ENCODE assay signal across 13 cellular contexts in the genomic region with DNA sequence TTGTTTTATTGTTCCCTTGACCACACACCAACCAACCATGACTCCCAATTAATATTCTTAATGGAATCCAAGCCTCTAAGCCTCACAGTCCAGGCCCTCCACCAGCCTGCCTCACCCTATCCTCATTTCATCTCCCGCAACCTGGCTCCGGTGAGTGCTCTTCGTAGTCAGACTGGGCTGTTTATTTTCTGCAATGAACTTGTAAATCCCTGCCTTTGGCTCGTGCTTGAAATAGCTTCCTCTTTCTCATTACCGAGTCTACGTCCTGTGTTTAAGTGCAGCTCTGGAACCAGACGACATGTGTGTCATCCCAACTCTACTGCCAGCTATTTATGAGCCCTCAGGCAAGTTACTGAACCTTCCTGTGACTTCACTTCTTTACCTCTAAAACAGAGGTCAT. TPM values are rescaled to one million over a fixed set of nuclear protein-coding genes. Genes with fewer than 3 reads are reported as not detected.
DNase-seq lines count a peak whose midpoint lies in the region; ATAC-seq and TF ChIP-seq lines count a peak whose summit lies in the region.
"Had no signal": no experiment of that assay in that cellular context is flagged by ENCODE, and none has a peak within 500 bp of the region (broad histone marks: within the 10 kb centered on the region; RNA-seq: fewer than 3 reads in every experiment).

No MANE protein-coding gene starts in this region.

- no peak for TF ChIP-seq POLR2A in NB4 (IDR thresholded peaks at IDR 0.05; ENCODE audit: extremely low read depth, insufficient read length)

- H3K4me3 ChIP-seq in NB4 (ENCODE audit: low read depth, low read length) (no peak overlapping the region), psoas muscle (no peak overlapping the region)
- H3K4me3 ChIP-seq: SJSA1 had no signal

- no peaks in the 10 kb centered on the region for H3K27me3 ChIP-seq in psoas muscle (ENCODE audit: insufficient read depth in 3 of 3, low read length in 2 of 3)
- H3K27me3 ChIP-seq: SJSA1 had no signal

- no peaks in the 10 kb centered on the region for H3K9me3 Mint-ChIP-seq in dendritic cell treated with granulocyte-macrophage colony-stimulating factor and Interleukin-4, amounts not matched to agents 40 ng/mL and 50 ng/mL, for 4 days
- no peaks in the 10 kb centered on the region for H3K9me3 Mint-ChIP-seq in nephron progenitor cell
- H3K9me3 Mint-ChIP-seq: brain; CD4-positive, alpha-beta memory T cell had no signal

- peak overlapping the region; percentile 79 for H3K27ac Mint-ChIP-seq in dendritic cell treated with granulocyte-macrophage colony-stimulating factor and Interleukin-4, amounts not matched to agents 40 ng/mL and 50 ng/mL, for 4 days
- H3K27ac Mint-ChIP-seq in nephron progenitor cell: peak overlapping the region; percentile 49
- H3K27ac Mint-ChIP-seq: CD4-positive, alpha-beta memory T cell had no signal

- H3K9me3 ChIP-seq in psoas muscle: no peaks in the 10 kb centered on the region
- H3K9me3 ChIP-seq: SJSA1 had no signal

- DNase-seq in EL (peak; percentile 48), NB4 (ENCODE audit: low read depth) (peak; percentile 65), nephron progenitor cell (no peak), globus pallidus (ENCODE audit: low spot score) (no peak), psoas muscle (no peak), hypothalamus (lab: John Stamatoyannopoulos, UW) (no peak)
- no peak for DNase-seq in activated CD4-positive, alpha-beta T cell treated with anti-CD3 and anti-CD28 coated beads for 1 hour
- DNase-seq: CD4-positive, alpha-beta memory T cell; midbrain; NCI-H446 treated with DMSO at 0.1 percent for 48 hours had no signal

- H3K4me1 ChIP-seq in psoas muscle: no peaks in the 10 kb centered on the region

- H3K4me3 Mint-ChIP-seq in dendritic cell treated with granulocyte-macrophage colony-stimulating factor and Interleukin-4, amounts not matched to agents 40 ng/mL and 50 ng/mL, for 4 days: peak overlapping the region; percentile 42
- H3K4me3 Mint-ChIP-seq in nephron progenitor cell: no peak overlapping the region
- H3K4me3 Mint-ChIP-seq: brain; CD4-positive, alpha-beta memory T cell had no signal

- TF ChIP-seq CTCF in NB4 (IDR thresholded peaks at IDR 0.05; ENCODE audit: low read depth, low read length) (no peak), nephron progenitor cell (IDR thresholded peaks at IDR 0.05) (no peak), psoas muscle (IDR thresholded peaks at IDR 0.05) (no peak)

- peaks cover 19% of the 10 kb centered on the region for H3K4me1 Mint-ChIP-seq in dendritic cell treated with granulocyte-macrophage colony-stimulating factor and Interleukin-4, amounts not matched to agents 40 ng/mL and 50 ng/mL, for 4 days (ENCODE audit: low read depth)
- H3K4me1 Mint-ChIP-seq in nephron progenitor cell: peaks cover 49% of the 10 kb centered on the region
- H3K4me1 Mint-ChIP-seq: CD4-positive, alpha-beta memory T cell had no signal

- H3K27ac ChIP-seq in psoas muscle: no peak overlapping the region
- H3K27ac ChIP-seq: SJSA1 had no signal

- WGBS in psoas muscle, 3 donors: 38 to 41% (median 38%) methylated on average over 7 of the region's 7 CpGs

- H3K36me3 Mint-ChIP-seq in dendritic cell treated with granulocyte-macrophage colony-stimulating factor and Interleukin-4, amounts not matched to agents 40 ng/mL and 50 ng/mL, for 4 days (ENCODE audit: low read depth): no peaks in the 10 kb centered on the region
- H3K36me3 Mint-ChIP-seq in nephron progenitor cell (ENCODE audit: low read depth): no peaks in the 10 kb centered on the region
- H3K36me3 Mint-ChIP-seq: brain; CD4-positive, alpha-beta memory T cell had no signal

- no peaks in the 10 kb centered on the region for H3K36me3 ChIP-seq in psoas muscle (ENCODE audit: insufficient read depth in 1 of 2, low read depth in 1 of 2)
- H3K36me3 ChIP-seq: SJSA1 had no signal

- peaks cover 3% of the 10 kb centered on the region for H3K27me3 Mint-ChIP-seq in dendritic cell treated with granulocyte-macrophage colony-stimulating factor and Interleukin-4, amounts not matched to agents 40 ng/mL and 50 ng/mL, for 4 days
- peaks cover 3% of the 10 kb centered on the region for H3K27me3 Mint-ChIP-seq in nephron progenitor cell (ENCODE audit: low read depth, poor library complexity)
- H3K27me3 Mint-ChIP-seq: brain had no signal

- ATAC-seq in psoas muscle: no peak

- intact Hi-C loops in dendritic cell treated with granulocyte-macrophage colony-stimulating factor and Interleukin-4, amounts not matched to agents 40 ng/mL and 50 ng/mL, for 4 days (cut with micrococcal nuclease): no loop called here
- intact Hi-C loops in psoas muscle (cut with DNase I): no loop called here

RNA-seq across cellular contexts. Expression of a gene that starts 12.4 kb away (rescaled TPM):
- total RNA-seq in psoas muscle: 1 to 10 TPM; 5.0 to 7.3 (median 5.6) TPM
- 10 to 100 TPM in 1 of 3 donors, 1 to 10 TPM in 2; 2.4 to 10.8 (median 3.6) TPM for polyA plus RNA-seq in psoas muscle

RNA-seq across cellular contexts. Expression of a gene that starts 56.2 kb away (rescaled TPM):
- 10 to 100 TPM; 13.6 to 24.3 (median 19.9) TPM for total RNA-seq in psoas muscle
- polyA plus RNA-seq in psoas muscle: 1 to 10 TPM; 4.8 to 8.6 (median 6.0) TPM
- total RNA-seq: CD4-positive, alpha-beta memory T cell had no signal

Comparison
In these comparisons a context has a peak if more than half of its experiments do, and no peak if none do; other contexts are left out.
1. DNase-seq: peak in EL (single experiment) and NB4 (single experiment); none in nephron progenitor cell (single experiment), globus pallidus (single experiment), psoas muscle (0 of 2), activated CD4-positive, alpha-beta T cell treated with anti-CD3 and anti-CD28 coated beads for 1 hour (single experiment) and hypothalamus (0 of 51).